ENCODE assay signal across 8 cellular contexts in genomic region chr1:116268211-116268610, GRCh38.
DNase-seq lines count a peak whose midpoint lies in the region; ATAC-seq and TF ChIP-seq lines count a peak whose summit lies in the region.

No MANE protein-coding gene starts in this region.

- H3K4me1 ChIP-seq in psoas muscle (no peaks in the 10 kb centered on the region), gastroesophageal sphincter (no peaks in the 10 kb centered on the region)

- H3K36me3 ChIP-seq in psoas muscle (ENCODE audit: insufficient read depth in 1 of 2, low read depth in 1 of 2) (no peaks in the 10 kb centered on the region), gastroesophageal sphincter (no peaks in the 10 kb centered on the region)

- TF ChIP-seq CTCF in choroid plexus epithelial cell (conservative IDR thresholded peaks at IDR 0.05; ENCODE audit: low read depth, low read length): no peak
- TF ChIP-seq CTCF in psoas muscle (IDR thresholded peaks at IDR 0.05): no peak
- TF ChIP-seq CTCF in gastroesophageal sphincter (IDR thresholded peaks at IDR 0.05): no peak

- no peak for TF ChIP-seq POLR2A in gastroesophageal sphincter (IDR thresholded peaks at IDR 0.05)

- intact Hi-C loops in psoas muscle (cut with DNase I): loop anchor here in 1 of 2 donors (10.0 kb wide), 1 partner anchor 217 kb away; no protein-coding TSS in a partner anchor

- peak in 2 of 4 donors; percentile 31 to 53 for ATAC-seq in psoas muscle
- no peak for ATAC-seq in HG03378 (IDR thresholded peaks at IDR 0.05; ENCODE audit: unreplicated experiment)
- ATAC-seq in gastroesophageal sphincter: no peak

- peak; percentile 81 for DNase-seq in SIG-M5 treated with dmso at 0.1 percent for 504 hours (lab: John Stamatoyannopoulos, UW; ENCODE audit: unreplicated experiment)
- DNase-seq in SIG-M5 (lab: John Stamatoyannopoulos, UW): no peak
- DNase-seq in NCI-H2107 treated with DMSO at 0.1 percent for 48 hours (lab: John Stamatoyannopoulos, UW; ENCODE audit: unreplicated experiment): peak; percentile 54
- peak; percentile 1 for DNase-seq in choroid plexus epithelial cell (ENCODE audit: low read depth)
- DNase-seq in psoas muscle: peak; percentile 48 to 61
- no peak for DNase-seq in activated gamma-delta T cell (lab: John Stamatoyannopoulos, UW)

- 20 to 58% (median 48%) methylated on average over 2 of the region's 2 CpGs for WGBS in psoas muscle, 3 donors
- no CpG with 5 or more reads among the region's 2 CpGs for WGBS in gastroesophageal sphincter (ENCODE audit: low coverage in 1 of 2), 2 donors

- H3K27ac ChIP-seq in psoas muscle (no peak overlapping the region), gastroesophageal sphincter (no peak overlapping the region)

- no peak for TF ChIP-seq EP300 in gastroesophageal sphincter (IDR thresholded peaks at IDR 0.05)

- H3K9me3 ChIP-seq in psoas muscle (no peaks in the 10 kb centered on the region), gastroesophageal sphincter (no peaks in the 10 kb centered on the region)

- H3K4me3 ChIP-seq in choroid plexus epithelial cell (ENCODE audit: low read depth, low read length) (no peak overlapping the region), psoas muscle (no peak overlapping the region), gastroesophageal sphincter (no peak overlapping the region)

- H3K27me3 ChIP-seq in psoas muscle (ENCODE audit: insufficient read depth in 3 of 3, low read length in 2 of 3) (no peaks in the 10 kb centered on the region), gastroesophageal sphincter (no peaks in the 10 kb centered on the region)

Comparison
In these comparisons a context has a peak if more than half of its experiments do, and no peak if none do; other contexts are left out.
1. DNase-seq: peak in SIG-M5 treated with dmso at 0.1 percent for 504 hours (single experiment), NCI-H2107 treated with DMSO at 0.1 percent for 48 hours (single experiment), choroid plexus epithelial cell (single experiment) and psoas muscle (2 of 2); none in SIG-M5 (single experiment) and activated gamma-delta T cell (single experiment).